In the genomic region with DNA sequence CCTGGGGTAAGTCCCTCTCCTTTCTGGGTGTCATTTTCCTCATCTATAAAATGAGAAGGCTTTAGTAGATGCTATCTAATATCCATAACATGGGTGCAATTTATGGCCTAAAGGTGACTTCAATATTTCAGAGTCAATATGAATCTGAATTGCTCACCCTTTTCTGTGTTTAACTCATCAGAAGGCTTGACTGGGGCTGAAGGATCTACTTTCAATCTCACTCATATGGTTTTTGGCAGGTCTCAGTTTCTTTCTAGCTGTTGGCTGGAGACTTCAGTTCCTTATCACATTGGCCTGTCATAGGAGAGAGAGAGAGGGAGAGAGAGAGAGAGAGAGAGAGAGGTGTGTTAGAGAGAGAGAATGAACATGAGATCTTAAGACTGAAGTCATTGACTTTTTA, we compare ENCODE assay signal across 1 cellular context.
TF ChIP-seq lines count a peak whose summit lies in the region.

No MANE protein-coding gene starts in this region.

TF ChIP-seq in H1, 55 proteins besides CTCF, POLR2A, EP300 and RAD21 (continued from another document):
- no peak for TF ChIP-seq KDM1A (IDR thresholded peaks at IDR 0.05; ENCODE audit: borderline replicate concordance, low read length)
